Comparison of ENCODE assay signal across 1 cellular context in the genomic region with DNA sequence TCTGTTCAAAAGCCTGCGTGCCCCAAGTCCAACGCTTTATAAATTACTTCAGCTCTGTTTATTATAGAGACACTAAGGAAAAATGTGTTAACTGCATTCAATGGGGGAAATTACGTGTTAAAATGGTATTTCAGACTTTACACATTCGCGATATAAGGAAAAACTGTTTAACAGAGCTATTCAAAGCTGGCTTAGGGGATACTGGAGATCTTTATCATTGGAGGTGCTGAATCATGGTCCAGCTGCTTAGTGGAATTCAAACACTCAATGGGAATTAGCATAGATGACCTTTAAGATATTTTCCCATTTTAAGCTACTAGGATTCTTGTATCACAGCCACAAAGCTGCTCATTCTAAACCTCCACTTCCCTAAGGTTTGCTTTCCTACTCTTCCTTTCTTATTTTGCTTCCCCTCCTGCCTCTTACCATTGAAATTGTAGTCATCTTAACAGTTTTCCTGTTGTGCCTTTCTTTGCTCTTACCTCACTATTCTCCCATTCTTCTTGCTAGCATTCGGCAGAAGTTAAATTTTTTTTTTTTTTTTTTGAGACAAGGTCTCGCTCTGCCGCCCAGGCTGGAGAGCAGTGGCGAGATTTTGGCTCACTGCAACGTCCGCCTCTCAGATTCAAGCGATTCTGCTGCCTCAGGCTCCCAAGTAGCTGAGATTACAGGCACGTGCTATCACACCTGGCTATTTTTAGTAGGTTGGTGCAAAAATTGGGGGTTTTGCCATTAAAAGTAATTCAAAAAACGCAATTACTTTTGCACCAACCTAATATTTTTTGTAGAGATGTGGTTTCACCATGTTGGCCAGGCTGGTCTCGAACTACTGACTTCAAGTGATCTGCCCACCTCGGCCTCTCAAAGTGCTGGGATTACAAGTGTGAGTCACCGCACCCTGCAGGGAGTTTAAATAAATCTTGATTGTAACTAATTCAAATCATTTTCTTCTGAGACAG.
TF ChIP-seq lines count a peak whose summit lies in the region.

No MANE protein-coding gene starts in this region.

TF ChIP-seq in K562, 482 proteins besides CTCF, POLR2A, EP300 and RAD21:
- TF ChIP-seq MCM2 (IDR thresholded peaks at IDR 0.05; ENCODE audit: low read depth) = no peak
- TF ChIP-seq NRF1 (conservative IDR thresholded peaks at IDR 0.05 in 1 of 2, IDR thresholded peaks at IDR 0.05 in 1 of 2) = no peak
- TF ChIP-seq EHMT2 (IDR thresholded peaks at IDR 0.05) = no peak
- peak; percentile 90 for TF ChIP-seq NFE2 (IDR thresholded peaks at IDR 0.05; ENCODE audit: low read depth)
- peak; percentile 28; the same call in 1 of the 2 replicates for TF ChIP-seq SMARCE1 (IDR thresholded peaks at IDR 0.05)
- TF ChIP-seq ZFP36 (IDR thresholded peaks at IDR 0.05; ENCODE audit: low read depth, low read length, partially characterized antibody) = no peak
- no peak for TF ChIP-seq ZNF184 (CRISPR knock-in tag; IDR thresholded peaks at IDR 0.05)
- TF ChIP-seq ARID1B (IDR thresholded peaks at IDR 0.05) = peak; percentile 26; the same call in 1 of the 2 replicates
- TF ChIP-seq TAL1 (IDR thresholded peaks at IDR 0.05) = no peak
- no peak for TF ChIP-seq EWSR1 (IDR thresholded peaks at IDR 0.05; ENCODE audit: borderline replicate concordance, low read depth, partially characterized antibody)
- no peak for TF ChIP-seq HNRNPH1 (optimal IDR thresholded peaks at IDR 0.05; ENCODE audit: low read depth, low read length)
- no peak for TF ChIP-seq ZNF274 (IDR thresholded peaks at IDR 0.05; ENCODE audit: borderline replicate concordance, low read depth, low read length)
- peak; percentile 69 for TF ChIP-seq C11orf30 (IDR thresholded peaks at IDR 0.05; ENCODE audit: low read depth)
- peak; percentile 35; the same call in 1 of the 2 replicates for TF ChIP-seq ZNF316 (IDR thresholded peaks at IDR 0.05)
- no peak for TF ChIP-seq CGGBP1 (CRISPR knock-in tag; IDR thresholded peaks at IDR 0.05)
- no peak for TF ChIP-seq TBL1XR1 (IDR thresholded peaks at IDR 0.05; ENCODE audit: low read length in 2 of 2)
- peak; percentile 44; the same call in 1 of the 2 replicates for TF ChIP-seq MAFK (IDR thresholded peaks at IDR 0.05; ENCODE audit: low read length)
- TF ChIP-seq ZNF445 (CRISPR knock-in tag; IDR thresholded peaks at IDR 0.05; ENCODE audit: low read depth) = no peak
- TF ChIP-seq, protein P1, sequence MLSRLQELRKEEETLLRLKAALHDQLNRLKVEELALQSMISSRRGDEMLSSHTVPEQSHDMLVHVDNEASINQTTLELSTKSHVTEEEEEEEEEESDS (CRISPR knock-in tag; IDR thresholded peaks at IDR 0.05) = no peak
- peak; percentile 67 for TF ChIP-seq MAFG (tag; conservative IDR thresholded peaks at IDR 0.05)
- no peak for TF ChIP-seq TCFL5 (CRISPR knock-in tag; conservative IDR thresholded peaks at IDR 0.05)
- TF ChIP-seq RAD51 (IDR thresholded peaks at IDR 0.05; ENCODE audit: borderline replicate concordance, low read depth) = no peak
- peak; percentile 21 for TF ChIP-seq CBFA2T2 (conservative IDR thresholded peaks at IDR 0.05)
- 0 out of 2 replicates have a peak, but pooled peaks have one; percentile 38 for TF ChIP-seq FOSL1 (tag; conservative IDR thresholded peaks at IDR 0.05)
- no peak for TF ChIP-seq CEBPG (CRISPR knock-in tag; IDR thresholded peaks at IDR 0.05)
- TF ChIP-seq CEBPG (tag; conservative IDR thresholded peaks at IDR 0.05 in 1 of 2, IDR thresholded peaks at IDR 0.05 in 1 of 2) = no peak
- TF ChIP-seq ILF3 (IDR thresholded peaks at IDR 0.05; ENCODE audit: borderline replicate concordance) = no peak
- 0 out of 4 replicates have a peak, but pooled peaks of 1 of the 2 experiments have one; percentile 19 for TF ChIP-seq TEAD1 (CRISPR knock-in tag; IDR thresholded peaks at IDR 0.05)
- no peak for TF ChIP-seq ASH1L (IDR thresholded peaks at IDR 0.05; ENCODE audit: borderline replicate concordance, low read depth, partially characterized antibody)
- peak; percentile 47; the same call in 1 of the 2 replicates for TF ChIP-seq CBFA2T3 (IDR thresholded peaks at IDR 0.05)
- TF ChIP-seq OTX1 (CRISPR knock-in tag; IDR thresholded peaks at IDR 0.05) = no peak
- TF ChIP-seq KLF6 (CRISPR knock-in tag; IDR thresholded peaks at IDR 0.05; ENCODE audit: borderline replicate concordance) = no peak
- TF ChIP-seq MTA2 (IDR thresholded peaks at IDR 0.05; ENCODE audit: low read depth) = no peak
- TF ChIP-seq MAFF (IDR thresholded peaks at IDR 0.05; ENCODE audit: low read length) = peak; percentile 28; the same call in 1 of the 2 replicates
- peak; percentile 46; the same call in 1 of the 2 replicates for TF ChIP-seq SMARCA4 (IDR thresholded peaks at IDR 0.05)
- 0 out of 2 replicates have a peak, but pooled peaks have one; percentile 23 for TF ChIP-seq DPF2 (IDR thresholded peaks at IDR 0.05)
- no peak for TF ChIP-seq HDAC2 (IDR thresholded peaks at IDR 0.05)
- no peak for TF ChIP-seq ZNF12 (CRISPR knock-in tag; IDR thresholded peaks at IDR 0.05)
- TF ChIP-seq ZNF830 (CRISPR knock-in tag; IDR thresholded peaks at IDR 0.05) = no peak
- TF ChIP-seq, protein P2, sequence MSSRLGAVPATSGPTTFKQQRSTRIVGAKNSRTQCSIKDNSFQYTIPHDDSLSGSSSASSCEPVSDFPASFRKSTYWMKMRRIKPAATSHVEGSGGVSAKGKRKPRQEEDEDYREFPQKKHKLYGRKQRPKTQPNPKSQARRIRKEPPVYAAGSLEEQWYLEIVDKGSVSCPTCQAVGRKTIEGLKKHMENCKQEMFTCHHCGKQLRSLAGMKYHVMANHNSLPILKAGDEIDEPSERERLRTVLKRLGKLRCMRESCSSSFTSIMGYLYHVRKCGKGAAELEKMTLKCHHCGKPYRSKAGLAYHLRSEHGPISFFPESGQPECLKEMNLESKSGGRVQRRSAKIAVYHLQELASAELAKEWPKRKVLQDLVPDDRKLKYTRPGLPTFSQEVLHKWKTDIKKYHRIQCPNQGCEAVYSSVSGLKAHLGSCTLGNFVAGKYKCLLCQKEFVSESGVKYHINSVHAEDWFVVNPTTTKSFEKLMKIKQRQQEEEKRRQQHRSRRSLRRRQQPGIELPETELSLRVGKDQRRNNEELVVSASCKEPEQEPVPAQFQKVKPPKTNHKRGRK (tag; IDR thresholded peaks at IDR 0.05) = peak; percentile 76
